ENCODE assay signal across 22 cellular contexts in the genomic region with DNA sequence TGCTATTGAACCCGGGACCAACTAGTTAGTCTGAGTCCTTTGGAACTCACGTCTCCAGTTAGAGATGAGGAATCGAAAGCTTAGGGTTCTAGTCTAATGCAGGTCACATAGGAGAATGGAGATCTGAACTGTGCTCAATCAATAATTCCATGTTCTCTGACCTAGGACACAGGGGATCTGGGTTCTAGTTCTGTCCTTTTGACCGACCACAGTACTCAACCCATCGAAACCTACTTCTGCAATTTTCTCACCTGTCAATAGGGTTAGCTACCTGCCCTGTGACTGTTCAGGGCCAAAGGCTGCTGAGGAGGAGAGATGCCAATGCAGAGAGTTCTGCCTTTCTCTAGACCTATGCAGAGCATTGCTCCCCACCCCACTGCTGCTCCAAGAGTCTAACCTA.
"Had no signal": no experiment of that assay in that cellular context is flagged by ENCODE, and none has a peak within 500 bp of the region (broad histone marks: within the 10 kb centered on the region; RNA-seq: fewer than 3 reads in every experiment).

No MANE protein-coding gene starts in this region.

- FAIRE-seq: frontal cortex, islet of Langerhans, urothelium cell line had no signal

- H3K4me1 ChIP-seq: colonic mucosa, left lung, lower lobe of right lung, sigmoid colon had no signal

- H3K9me3 ChIP-seq: colonic mucosa, heart right ventricle, left lung, lower lobe of right lung, neutrophil, sigmoid colon, stomach, thoracic aorta had no signal

- H3K36me3 ChIP-seq: colonic mucosa had no signal

- H3K27me3 Mint-ChIP-seq: naive thymus-derived CD4-positive, alpha-beta T cell had no signal

- ATAC-seq: heart right ventricle; left lung; lower lobe of right lung; naive thymus-derived CD4-positive, alpha-beta T cell had no signal

- H3K9me3 Mint-ChIP-seq: naive thymus-derived CD4-positive, alpha-beta T cell had no signal

- DNase-seq: colonic mucosa; dermis blood vessel endothelial cell; effector CD4-positive, alpha-beta T cell; heart right ventricle; hypothalamus; kidney glomerular epithelial cell; left lung; lower lobe of right lung; mesenchymal stem cell; naive thymus-derived CD4-positive, alpha-beta T cell; stimulated activated CD4-positive, alpha-beta T cell treated with anti-CD3 and anti-CD28 coated beads, Interleukin-2, amount 100 ng/mL, for 24 hours; stimulated activated CD4-positive, alpha-beta T cell treated with anti-CD3 and anti-CD28 coated beads, Interleukin-4, amount 100 ng/mL, for 4 hours; stimulated activated naive CD4-positive, alpha-beta T cell; stomach; trophoblast cell had no signal

- H3K4me3 Mint-ChIP-seq: naive thymus-derived CD4-positive, alpha-beta T cell had no signal

- H3K27ac ChIP-seq: colonic mucosa, heart right ventricle, left lung, lower lobe of right lung, neutrophil, sigmoid colon, stomach had no signal

- H3K27me3 ChIP-seq: colonic mucosa, heart right ventricle, left lung, neutrophil, sigmoid colon, stomach had no signal

- H3K4me3 ChIP-seq: colonic mucosa, heart right ventricle, left lung, lower lobe of right lung, sigmoid colon, skin epidermis, stomach, thoracic aorta had no signal
